8 cellular contexts compared by ENCODE assay signal in genomic region chr9:116860509-116861120, GRCh38.
DNase-seq lines count a peak whose midpoint lies in the region; ATAC-seq, FAIRE-seq and TF ChIP-seq lines count a peak whose summit lies in the region.

No MANE protein-coding gene starts in this region.

- H4K20me1 ChIP-seq in PC-3 (ENCODE audit: low read length) (no peaks in the 10 kb centered on the region), HepG2 (ENCODE audit: insufficient read depth, low read length) (no peaks in the 10 kb centered on the region)

- H3K4me2 ChIP-seq in PC-3 (ENCODE audit: low read length) (no peak overlapping the region), HepG2 (ENCODE audit: low read depth, low read length) (no peak overlapping the region)

- H3K36me3 Mint-ChIP-seq in Caco-2 (ENCODE audit: insufficient read depth, unreplicated experiment) = no peaks in the 10 kb centered on the region

- CTCF ChIA-PET in Caco-2 (lab: Charles Lee) (interaction anchor here (0.6 to 5.8 kb wide), 4 partner anchors 9 to 422 kb away, joined by 3 to 76 read pairs (median 4); no protein-coding TSS in a partner anchor), PC-3 (lab: Charles Lee) (interaction anchor here (1.4 kb wide), 1 partner anchor 124 kb away, joined by 6 read pairs; no protein-coding TSS in a partner anchor), HepG2 (lab: Yijun Ruan, JAX; ENCODE audit: low intra/inter-chr PET ratio, low total read pairs) (interaction anchor here (3.4 kb wide), 1 partner anchor 124 kb away, joined by 39 read pairs; no protein-coding TSS in a partner anchor)

- no peaks in the 10 kb centered on the region for H3K36me3 ChIP-seq in Caco-2 (ENCODE audit: control insufficient read depth, insufficient read depth, low read length)
- no peaks in the 10 kb centered on the region for H3K36me3 ChIP-seq in PC-3 (ENCODE audit: low read depth, low read length)
- H3K36me3 ChIP-seq in HepG2 (replicated peaks in 1 of 2; ENCODE audit: control insufficient read depth in 1 of 2, insufficient read depth in 2 of 2, low read length in 2 of 2) = no peaks in the 10 kb centered on the region
- no peaks in the 10 kb centered on the region for H3K36me3 ChIP-seq in thyroid gland

- H3K4me3 Mint-ChIP-seq in Caco-2 (ENCODE audit: unreplicated experiment) = no peak overlapping the region

- H3K4me3 ChIP-seq in Caco-2 (ENCODE audit: low read depth, low read length) (no peak overlapping the region), PC-3 (ENCODE audit: low read length) (no peak overlapping the region), choroid plexus epithelial cell (ENCODE audit: low read depth, low read length) (no peak overlapping the region), HepG2 (replicated peaks in 1 of 3; ENCODE audit: insufficient read depth in 1 of 3, low read depth in 2 of 3, low read length in 3 of 3) (no peak overlapping the region), thyroid gland (replicated peaks in 1 of 3) (no peak overlapping the region)

- BruUV-seq in Caco-2 (replicated peaks; lab: Mats Ljungman, UMichigan) (no TSS peak), PC-3 (replicated peaks; lab: Mats Ljungman, UMichigan) (no TSS peak), HepG2 (replicated peaks; lab: Mats Ljungman, UMichigan) (no TSS peak)

- TF ChIP-seq RAD21 in HepG2 (CRISPR knock-in tag; IDR thresholded peaks at IDR 0.05) = peak; percentile 37; the same call in 1 of the 2 replicates

- H3K27ac ChIP-seq in PC-3 (ENCODE audit: low read length) (no peak overlapping the region), HepG2 (ENCODE audit: extremely low read length, insufficient read depth, low read length) (no peak overlapping the region), thyroid gland (no peak overlapping the region)

- no peak overlapping the region for H3K9ac ChIP-seq in PC-3 (ENCODE audit: low read length)
- H3K9ac ChIP-seq in HepG2 (ENCODE audit: insufficient read depth, low read depth, low read length) = no peak overlapping the region

- POLR2A ChIA-PET in Caco-2 (lab: Charles Lee) (interaction anchor here (0.5 kb wide), 1 partner anchor 333 kb away, joined by 4 read pairs; no protein-coding TSS in a partner anchor), PC-3 (lab: Charles Lee; ENCODE audit: unreplicated experiment) (no interaction called here), HepG2 (lab: Yijun Ruan, JAX) (no interaction called here)

- H3K27me3 ChIP-seq in Caco-2 (replicated peaks; ENCODE audit: control insufficient read depth, insufficient read depth, low read length) (no peaks in the 10 kb centered on the region), PC-3 (ENCODE audit: low read length) (no peaks in the 10 kb centered on the region), HepG2 (ENCODE audit: control insufficient read depth in 1 of 2, insufficient read depth in 2 of 2, low read length in 2 of 2) (peaks cover 0 to 2% of the 10 kb centered on the region in 2 experiments; a peak in 1 of 5 replicates), thyroid gland (no peaks in the 10 kb centered on the region)

- no peak overlapping the region for H2AFZ ChIP-seq in PC-3 (ENCODE audit: low read length)
- no peak overlapping the region for H2AFZ ChIP-seq in HepG2 (ENCODE audit: low read length)

- H3K9me3 Mint-ChIP-seq in Caco-2 (ENCODE audit: unreplicated experiment) = no peaks in the 10 kb centered on the region

- H3K79me2 ChIP-seq in PC-3 (ENCODE audit: low read length) = no peaks in the 10 kb centered on the region
- H3K79me2 ChIP-seq in HepG2 (ENCODE audit: insufficient read depth, low read length) = no peaks in the 10 kb centered on the region

- no peak for TF ChIP-seq POLR2A in HepG2 (IDR thresholded peaks at IDR 0.05; ENCODE audit: insufficient read depth in 1 of 2, low read depth in 2 of 2, low read length in 2 of 2)
- no peak for TF ChIP-seq POLR2A in thyroid gland (IDR thresholded peaks at IDR 0.05)

- peak; percentile 67 for ATAC-seq in GM18861 (IDR thresholded peaks at IDR 0.05; ENCODE audit: unreplicated experiment)
- 0 out of 2 replicates have a peak, but pooled peaks have one; percentile 18 for ATAC-seq in PC-3
- ATAC-seq in HepG2 = peak; percentile 96

- in situ Hi-C loops in HepG2 (cut with HindIII; ENCODE audit: extremely low pct_ligation_motif_present, low pct_unique_long_range_greater_than_20kb) = no loop called here

- WGBS in HepG2 (ENCODE audit: low lambda C conversion rate) = 0% methylated on average over 3 of the region's 3 CpGs
- WGBS in thyroid gland, 2 donors = 18 to 21% methylated on average over 3 of the region's 3 CpGs

- H3K9me3 ChIP-seq in Caco-2 (no peaks in the 10 kb centered on the region), PC-3 (ENCODE audit: low read length) (no peaks in the 10 kb centered on the region), HepG2 (ENCODE audit: low read length) (no peaks in the 10 kb centered on the region), thyroid gland (no peaks in the 10 kb centered on the region)

- H3K4me1 ChIP-seq in Caco-2 (no peaks in the 10 kb centered on the region), PC-3 (ENCODE audit: insufficient read depth, low read length) (peaks cover 8% of the 10 kb centered on the region; the same call in 1 of the 2 replicates), HepG2 (ENCODE audit: insufficient read depth, low read length) (no peaks in the 10 kb centered on the region), thyroid gland (peaks cover 0 to 3% of the 10 kb centered on the region in 2 donors)

- no peaks in the 10 kb centered on the region for H3F3A ChIP-seq in PC-3 (ENCODE audit: low read length, unreplicated experiment)

- no peak for TF ChIP-seq EP300 in HepG2 (IDR thresholded peaks at IDR 0.05; ENCODE audit: low read depth in 2 of 2, low read length in 2 of 2)
- no peak for TF ChIP-seq EP300 in HepG2 (CRISPR knock-in tag; IDR thresholded peaks at IDR 0.05; ENCODE audit: borderline replicate concordance)

- peak; percentile 69 to 80 for DNase-seq in Caco-2
- DNase-seq in HPDE6-E6E7 (ENCODE audit: extremely low spot score) = peak; percentile 57
- peak; percentile 54 for DNase-seq in PC-3
- peak; percentile 82 for DNase-seq in choroid plexus epithelial cell (ENCODE audit: low read depth)
- peak; percentile 49 for DNase-seq in HepG2 (ENCODE audit: low spot score)
- DNase-seq in thyroid gland = peak; percentile 70 to 77
- DNase-seq in mesenteric fat pad (ENCODE audit: low spot score) = no peak

- intact Hi-C loops in Caco-2 (cut with micrococcal nuclease; ENCODE audit: unreplicated experiment) = loop anchor here (1.0 to 10.0 kb wide), 2 partner anchors 123 to 1266 kb away; no protein-coding TSS in a partner anchor
- intact Hi-C loops in PC-3 (cut with micrococcal nuclease) = loop anchor here (2.0 kb wide), 1 partner anchor 124 kb away; no protein-coding TSS in a partner anchor
- intact Hi-C loops in HepG2 (cut with micrococcal nuclease; ENCODE audit: unreplicated experiment) = loop anchor here (1.0 kb wide), 1 partner anchor 123 kb away; no protein-coding TSS in a partner anchor
- intact Hi-C loops in thyroid gland (cut with DNase I) = no loop called here

- peak; percentile 77 for FAIRE-seq in HepG2 (lab: Jason Lieb, UNC)

- peaks cover 8% of the 10 kb centered on the region for H3K27me3 Mint-ChIP-seq in Caco-2 (ENCODE audit: insufficient read depth, unreplicated experiment)

- no peaks in the 10 kb centered on the region for H3K4me1 Mint-ChIP-seq in Caco-2 (ENCODE audit: low read depth, unreplicated experiment)

- no peaks in the 10 kb centered on the region for H3K9me2 ChIP-seq in PC-3 (replicated peaks; ENCODE audit: low read length)

- H3K27ac Mint-ChIP-seq in Caco-2 (ENCODE audit: unreplicated experiment) = no peak overlapping the region

- TF ChIP-seq CTCF in Caco-2 (IDR thresholded peaks at IDR 0.05; ENCODE audit: insufficient read depth in 1 of 2, low read depth in 1 of 2, low read length in 1 of 2, severe bottlenecking in 1 of 2, unreplicated experiment in 1 of 2) (peak; percentile 76), PC-3 (conservative IDR thresholded peaks at IDR 0.05; ENCODE audit: low read depth, low read length) (peak; percentile 61), choroid plexus epithelial cell (conservative IDR thresholded peaks at IDR 0.05; ENCODE audit: low read depth, low read length) (peak; percentile 88), HepG2 (CRISPR knock-in tag; IDR thresholded peaks at IDR 0.05) (peak; percentile 84), thyroid gland (IDR thresholded peaks at IDR 0.05) (peak in 5 of 6 experiments; percentile 44 to 64 (median 62))

TF ChIP-seq in HepG2, 621 proteins besides CTCF, POLR2A, EP300 and RAD21:
- TF ChIP-seq TEAD3 (CRISPR knock-in tag; optimal IDR thresholded peaks at IDR 0.05; ENCODE audit: borderline replicate concordance) (peak; percentile 36), ZNF10 (CRISPR knock-in tag; IDR thresholded peaks at IDR 0.05; ENCODE audit: borderline replicate concordance, low read depth) (no peak), SMC3 (IDR thresholded peaks at IDR 0.05; ENCODE audit: low read length) (peak; percentile 86), ZSCAN9 (CRISPR knock-in tag; IDR thresholded peaks at IDR 0.05; ENCODE audit: borderline replicate concordance) (no peak), STAG1 (CRISPR knock-in tag; IDR thresholded peaks at IDR 0.05) (peak; percentile 56), ZNF549 (CRISPR knock-in tag; IDR thresholded peaks at IDR 0.05) (no peak), GABPB1 (CRISPR knock-in tag; IDR thresholded peaks at IDR 0.05) (no peak)
TF ChIP-seq in HepG2: peak in this region for 3.

Comparison
In these comparisons a context has a peak if more than half of its experiments do, and no peak if none do; other contexts are left out.
1. ATAC-seq: peak in every context shown above with its lines; median percentile 96 in HepG2; 67 in GM18861; 18 in PC-3.